ENCODE assay signal across 10 cellular contexts in genomic region chr12:45232771-45233372, GRCh38. TPM values are rescaled to one million over a fixed set of nuclear protein-coding genes. Genes with fewer than 3 reads are reported as not detected.
DNase-seq lines count a peak whose midpoint lies in the region; ATAC-seq and TF ChIP-seq lines count a peak whose summit lies in the region.
"Had no signal": no experiment of that assay in that cellular context is flagged by ENCODE, and none has a peak within 500 bp of the region (broad histone marks: within the 10 kb centered on the region; RNA-seq: fewer than 3 reads in every experiment).

No MANE protein-coding gene starts in this region.

- H3K4me1 Mint-ChIP-seq in Caco-2 (ENCODE audit: low read depth, unreplicated experiment) (peaks cover 49% of the 10 kb centered on the region), GM23338 (peaks cover 66% of the 10 kb centered on the region)

- H3K79me2 ChIP-seq in GM23338 (replicated peaks; ENCODE audit: insufficient read depth): peaks cover 59% of the 10 kb centered on the region

- no peaks in the 10 kb centered on the region for H4K20me1 ChIP-seq in GM23338 (replicated peaks; ENCODE audit: insufficient read depth)

- no TSS peak for BruUV-seq in Caco-2 (replicated peaks; lab: Mats Ljungman, UMichigan)

- H3K4me2 ChIP-seq in GM23338: peak overlapping the region; percentile 63

- no peak overlapping the region for H2AFZ ChIP-seq in GM23338

- no peaks in the 10 kb centered on the region for H3K9me3 Mint-ChIP-seq in Caco-2 (ENCODE audit: unreplicated experiment)
- peaks cover 9% of the 10 kb centered on the region; the same call in 2 of the 3 replicates for H3K9me3 Mint-ChIP-seq in GM23338

- H3K27me3 Mint-ChIP-seq in Caco-2 (ENCODE audit: insufficient read depth, unreplicated experiment) (no peaks in the 10 kb centered on the region), GM23338 (ENCODE audit: insufficient read depth, low read depth, poor library complexity) (peaks cover 2% of the 10 kb centered on the region)
- H3K27me3 Mint-ChIP-seq: naive B cell had no signal

- no peaks in the 10 kb centered on the region; the same call in 1 of the 2 replicates for H3K36me3 ChIP-seq in Caco-2 (ENCODE audit: control insufficient read depth, insufficient read depth, low read length)
- H3K36me3 ChIP-seq in GM23338 (ENCODE audit: insufficient read depth): no peaks in the 10 kb centered on the region
- H3K36me3 ChIP-seq in mesodermal cell (ENCODE audit: control insufficient read depth, insufficient read depth, low read length): peaks cover 31% of the 10 kb centered on the region
- no peaks in the 10 kb centered on the region for H3K36me3 ChIP-seq in tibial nerve

- DNase-seq in Caco-2 (peak in 1 of 2 experiments; percentile 45), GM23338 (ENCODE audit: low spot score) (peak; percentile 83), NCI-H446 treated with DMSO at 0.1 percent for 48 hours (lab: John Stamatoyannopoulos, UW) (peak; percentile 46), dedifferentiated amniotic fluid mesenchymal stem cell (ENCODE audit: extremely low spot score) (peak; percentile 87), tibial nerve (ENCODE audit: low spot score in 2 of 2) (no peak), inferior parietal cortex (ENCODE audit: extremely low spot score) (no peak), pons (ENCODE audit: low spot score) (no peak)
- DNase-seq: naive B cell had no signal

- peak in 1 of 2 donors; percentile 16 for TF ChIP-seq EP300 in tibial nerve (IDR thresholded peaks at IDR 0.05)

- H3K36me3 Mint-ChIP-seq in Caco-2 (ENCODE audit: insufficient read depth, unreplicated experiment) (peaks cover 50% of the 10 kb centered on the region), GM23338 (ENCODE audit: low read depth) (peaks cover 36% of the 10 kb centered on the region)
- H3K36me3 Mint-ChIP-seq: naive B cell had no signal

- H3K4me3 Mint-ChIP-seq in Caco-2 (ENCODE audit: unreplicated experiment) (peak overlapping the region; percentile 17), GM23338 (peak overlapping the region; percentile 36)
- H3K4me3 Mint-ChIP-seq: naive B cell had no signal

- H3K27ac Mint-ChIP-seq in Caco-2 (ENCODE audit: unreplicated experiment) (peak overlapping the region; percentile 77), GM23338 (peak overlapping the region; percentile 95)

- ATAC-seq in GM23338: peak; percentile 58

- CTCF ChIA-PET in Caco-2 (lab: Charles Lee): no interaction called here

- no peaks in the 10 kb centered on the region for H3K9me2 ChIP-seq in GM23338 (ENCODE audit: insufficient read depth)

- H3F3A ChIP-seq in GM23338 (replicated peaks; ENCODE audit: low read depth): 0 out of 2 replicates have a peak, but pooled peaks cover 5% of the 10 kb centered on the region

- no peaks in the 10 kb centered on the region for H3K9me3 ChIP-seq in Caco-2
- H3K9me3 ChIP-seq in mesodermal cell (ENCODE audit: control insufficient read depth, low read length): no peaks in the 10 kb centered on the region
- no peaks in the 10 kb centered on the region for H3K9me3 ChIP-seq in tibial nerve

- intact Hi-C loops in Caco-2 (cut with micrococcal nuclease; ENCODE audit: unreplicated experiment): no loop called here

- POLR2A ChIA-PET in Caco-2 (lab: Charles Lee): interaction anchor here (1.4 kb wide), 1 partner anchor 17 kb away, joined by 3 read pairs; the partner anchor contains the start of gene ANO6

- H3K4me1 ChIP-seq in Caco-2 (peaks cover 59% of the 10 kb centered on the region), GM23338 (ENCODE audit: insufficient read depth) (peaks cover 47% of the 10 kb centered on the region), mesodermal cell (ENCODE audit: control insufficient read depth, insufficient read depth, low read length, poor library complexity, severe bottlenecking) (peaks cover 43% of the 10 kb centered on the region), tibial nerve (peaks cover 0 to 50% (median 31%) of the 10 kb centered on the region in 4 donors)

- H3K4me3 ChIP-seq in Caco-2 (ENCODE audit: low read depth, low read length): no peak overlapping the region
- no peak overlapping the region; the same call in 1 of the 2 replicates for H3K4me3 ChIP-seq in GM23338
- no peak overlapping the region for H3K4me3 ChIP-seq in mesodermal cell (ENCODE audit: extremely low read depth, insufficient read depth, low read length, poor library complexity, severe bottlenecking)
- no peak overlapping the region for H3K4me3 ChIP-seq in tibial nerve

- 4 to 6% methylated on average over 3 to 4 of the region's 6 CpGs for WGBS in mesodermal cell (ENCODE audit: insufficient coverage in 2 of 2), 2 experiments
- WGBS in tibial nerve, 2 donors: 42 to 46% methylated on average over 6 of the region's 6 CpGs

- H3K27me3 ChIP-seq in Caco-2 (replicated peaks; ENCODE audit: control insufficient read depth, insufficient read depth, low read length) (no peaks in the 10 kb centered on the region), GM23338 (ENCODE audit: insufficient read depth) (no peaks in the 10 kb centered on the region), tibial nerve (no peaks in the 10 kb centered on the region)

- no peak for TF ChIP-seq CTCF in Caco-2 (IDR thresholded peaks at IDR 0.05; ENCODE audit: insufficient read depth in 1 of 2, low read depth in 1 of 2, low read length in 1 of 2, severe bottlenecking in 1 of 2, unreplicated experiment in 1 of 2)
- TF ChIP-seq CTCF in GM23338 (conservative IDR thresholded peaks at IDR 0.05; ENCODE audit: low read depth in 2 of 2): no peak
- no peak for TF ChIP-seq CTCF in tibial nerve (IDR thresholded peaks at IDR 0.05)

- TF ChIP-seq POLR2A in tibial nerve (IDR thresholded peaks at IDR 0.05): no peak

- H3K27ac ChIP-seq in GM23338 (ENCODE audit: low read depth): peak overlapping the region; percentile 100
- H3K27ac ChIP-seq in mesodermal cell (ENCODE audit: low read depth, low read length, severe bottlenecking): peak overlapping the region; percentile 99
- peak overlapping the region in 3 of 4 donors; percentile 24 to 87 (median 78) for H3K27ac ChIP-seq in tibial nerve
- H3K27ac ChIP-seq: HL-60 had no signal

TF ChIP-seq in GM23338, 12 proteins besides CTCF, POLR2A, EP300 and RAD21:
- no peak for TF ChIP-seq EZH2 (IDR thresholded peaks at IDR 0.05; ENCODE audit: low read depth, unreplicated experiment)
- no peak for TF ChIP-seq EZH2phosphoT487 (IDR thresholded peaks at IDR 0.05; ENCODE audit: unreplicated experiment)
- TF ChIP-seq ETS1 (IDR thresholded peaks at IDR 0.05): no peak
- no peak for TF ChIP-seq JUNB (IDR thresholded peaks at IDR 0.05; ENCODE audit: unreplicated experiment)
- no peak for TF ChIP-seq REST (IDR thresholded peaks at IDR 0.05; ENCODE audit: unreplicated experiment)
- TF ChIP-seq NANOG (IDR thresholded peaks at IDR 0.05; ENCODE audit: borderline replicate concordance): peak; percentile 86

RNA-seq across cellular contexts. Expression of gene ANO6, which starts 17.0 kb away (rescaled TPM):
- total RNA-seq in Caco-2 (2022) (116 and 126 TPM in 2 replicates), tibial nerve (10 to 100 TPM; 44.1 to 52.2 (median 45.3) TPM)
- total RNA-seq in GM23338 (2014; rRNA removed; shearing (Covaris generic)): 45.1 and 48.9 TPM in 2 replicates
- 17.7 and 21.1 TPM in 2 replicates for polyA plus RNA-seq in GM23338 (2016; fragmentation: Nextera tagmentation; extraction: Ambion mirVana)
- 72.5 TPM for polyA plus RNA-seq in mesodermal cell (2013, experiment 1 of 2)
- 70.8 TPM for polyA plus RNA-seq in mesodermal cell (2013, experiment 2 of 2)

Comparison
In these comparisons a context has a peak if more than half of its experiments do, and no peak if none do; other contexts are left out.
1. DNase-seq: peak in GM23338 (single experiment), NCI-H446 treated with DMSO at 0.1 percent for 48 hours (single experiment) and dedifferentiated amniotic fluid mesenchymal stem cell (single experiment); none in tibial nerve (0 of 2), inferior parietal cortex (single experiment) and pons (single experiment).
2. Peak in every context shown above with its lines, with median percentiles within 50 percentile points of each other: H3K27ac ChIP-seq.